18 cellular contexts compared by ENCODE assay signal in genomic region chr15:33030315-33030714, GRCh38.
A peak's percentile ranks its signal among the peaks of the same experiment; 100 is the strongest.
DNase-seq lines count a peak whose midpoint lies in the region; ATAC-seq, FAIRE-seq and TF ChIP-seq lines count a peak whose summit lies in the region.
"Had no signal": no experiment of that assay in that cellular context is flagged by ENCODE, and none has a peak within 500 bp of the region (broad histone marks: within the 10 kb centered on the region; RNA-seq: fewer than 3 reads in every experiment).

No MANE protein-coding gene starts in this region.

- peak; percentile 49 for FAIRE-seq in astrocyte (lab: Jason Lieb, UNC)
- FAIRE-seq: A549, H1 had no signal

- H3K4me3 ChIP-seq in left ventricle myocardium inferior (no peak overlapping the region), PC-3 (ENCODE audit: low read length) (0 out of 2 replicates have a peak overlapping the region, but pooled peaks have one; percentile 21), astrocyte (ENCODE audit: insufficient read depth, low read depth, low read length) (no peak overlapping the region), prostate gland (no peak overlapping the region)
- H3K4me3 ChIP-seq: A549, BLaER1 had no signal

- H3K4me1 ChIP-seq in left ventricle myocardium inferior (peaks cover 35% of the 10 kb centered on the region), PC-3 (ENCODE audit: insufficient read depth, low read length) (peaks cover 32% of the 10 kb centered on the region), astrocyte (ENCODE audit: insufficient read depth, low read length) (peaks cover 8% of the 10 kb centered on the region), prostate gland (replicated peaks) (peaks cover 7% of the 10 kb centered on the region)
- H3K4me1 ChIP-seq: A549, BLaER1 had no signal

- H3K27me3 Mint-ChIP-seq in astrocyte (ENCODE audit: low read depth, unreplicated experiment), result no peaks in the 10 kb centered on the region

- no peak for TF ChIP-seq CTCF in left ventricle myocardium inferior (IDR thresholded peaks at IDR 0.05; ENCODE audit: borderline replicate concordance)
- no peak for TF ChIP-seq CTCF in PC-3 (conservative IDR thresholded peaks at IDR 0.05; ENCODE audit: low read depth, low read length)
- TF ChIP-seq CTCF in astrocyte (IDR thresholded peaks at IDR 0.05; ENCODE audit: insufficient read depth, low read depth, low read length), result no peak
- no peak for TF ChIP-seq CTCF in prostate gland (IDR thresholded peaks at IDR 0.05)

- no TSS peak for BruUV-seq in PC-3 (replicated peaks; lab: Mats Ljungman, UMichigan)

- intact Hi-C loops in left ventricle myocardium inferior (cut with micrococcal nuclease), result no loop called here
- intact Hi-C loops in Right ventricle myocardium inferior (cut with DNase I), result no loop called here
- intact Hi-C loops in PC-3 (cut with micrococcal nuclease), result no loop called here
- intact Hi-C loops in prostate gland (cut with DNase I), result no loop called here

- no peak overlapping the region for H2AFZ ChIP-seq in PC-3 (ENCODE audit: low read length)
- H2AFZ ChIP-seq in astrocyte (ENCODE audit: low read depth, low read length), result no peak overlapping the region

- H4K20me1 ChIP-seq in PC-3 (ENCODE audit: low read length) (no peaks in the 10 kb centered on the region), astrocyte (ENCODE audit: insufficient read depth, low read length) (no peaks in the 10 kb centered on the region)
- H4K20me1 ChIP-seq: BLaER1 had no signal

- no peak for ATAC-seq in Right ventricle myocardium inferior
- peak; percentile 50 for ATAC-seq in PC-3
- no peak for ATAC-seq in GM21737 (IDR thresholded peaks at IDR 0.05; ENCODE audit: unreplicated experiment)
- ATAC-seq: A549; CD8-positive, alpha-beta T cell had no signal

- H3K4me1 Mint-ChIP-seq in astrocyte (ENCODE audit: low read depth, unreplicated experiment), result peaks cover 25% of the 10 kb centered on the region
- H3K4me1 Mint-ChIP-seq: H9 had no signal

- POLR2A ChIA-PET in PC-3 (lab: Charles Lee; ENCODE audit: unreplicated experiment), result interaction anchor here (0.5 kb wide), 1 partner anchor 30 kb away, joined by 5 read pairs; no protein-coding TSS in a partner anchor

- DNase-seq in left ventricle myocardium inferior (no peak), Right ventricle myocardium inferior (ENCODE audit: missing footprints) (no peak), PC-3 (no peak), astrocyte (ENCODE audit: low read depth) (no peak), prostate gland (ENCODE audit: low spot score) (no peak), cortex of kidney (lab: John Stamatoyannopoulos, UW) (no peak), mesenteric fat pad (ENCODE audit: low spot score) (no peak)
- DNase-seq: Calu3; CD8-positive, alpha-beta T cell; DMS79 treated with DMSO at 0.1 percent for 48 hours; GF-D8; H9 had no signal

- H3K36me3 ChIP-seq in left ventricle myocardium inferior (no peaks in the 10 kb centered on the region), PC-3 (ENCODE audit: low read depth, low read length) (no peaks in the 10 kb centered on the region), astrocyte (ENCODE audit: insufficient read depth, low read length) (no peaks in the 10 kb centered on the region), prostate gland (no peaks in the 10 kb centered on the region)
- H3K36me3 ChIP-seq: BLaER1 had no signal

- no peak overlapping the region for H3K27ac Mint-ChIP-seq in astrocyte (ENCODE audit: unreplicated experiment)
- H3K27ac Mint-ChIP-seq: CD8-positive, alpha-beta T cell; H9 had no signal

- H3K36me3 Mint-ChIP-seq in astrocyte (ENCODE audit: low read depth, unreplicated experiment), result peaks cover 2% of the 10 kb centered on the region
- H3K36me3 Mint-ChIP-seq: CD8-positive, alpha-beta T cell had no signal

- no peak overlapping the region for H3K4me3 Mint-ChIP-seq in astrocyte (ENCODE audit: unreplicated experiment)
- H3K4me3 Mint-ChIP-seq: CD8-positive, alpha-beta T cell; H9 had no signal

- H3K9me2 ChIP-seq in PC-3 (replicated peaks; ENCODE audit: low read length), result no peaks in the 10 kb centered on the region

- no peaks in the 10 kb centered on the region for H3F3A ChIP-seq in PC-3 (ENCODE audit: low read length, unreplicated experiment)

- H3K27me3 ChIP-seq in left ventricle myocardium inferior (ENCODE audit: low read depth) (no peaks in the 10 kb centered on the region), PC-3 (ENCODE audit: low read length) (no peaks in the 10 kb centered on the region), astrocyte (ENCODE audit: insufficient read depth, low read length) (no peaks in the 10 kb centered on the region), prostate gland (replicated peaks; ENCODE audit: insufficient read depth) (no peaks in the 10 kb centered on the region)
- H3K27me3 ChIP-seq: BLaER1 had no signal

- no peak overlapping the region for H3K9ac ChIP-seq in PC-3 (ENCODE audit: low read length)
- no peak overlapping the region for H3K9ac ChIP-seq in astrocyte (ENCODE audit: low read length)
- H3K9ac ChIP-seq: BLaER1 had no signal

- 60% methylated on average over 5 of the region's 5 CpGs for WGBS in prostate gland

- H3K27ac ChIP-seq in left ventricle myocardium inferior (replicated peaks) (peak overlapping the region; percentile 61), PC-3 (ENCODE audit: low read length) (no peak overlapping the region), astrocyte (ENCODE audit: low read depth, low read length) (no peak overlapping the region), prostate gland (peak overlapping the region; percentile 20 to 54)
- H3K27ac ChIP-seq: 22Rv1, A549, BLaER1, HL-60 had no signal

- H3K79me2 ChIP-seq in PC-3 (ENCODE audit: low read length) (no peaks in the 10 kb centered on the region), astrocyte (ENCODE audit: insufficient read depth, low read length) (no peaks in the 10 kb centered on the region)

- peaks cover 5% of the 10 kb centered on the region for H3K9me3 Mint-ChIP-seq in astrocyte (ENCODE audit: unreplicated experiment)
- H3K9me3 Mint-ChIP-seq: CD8-positive, alpha-beta T cell; H9 had no signal

- H3K9me3 ChIP-seq in left ventricle myocardium inferior (replicated peaks), result no peaks in the 10 kb centered on the region
- no peaks in the 10 kb centered on the region for H3K9me3 ChIP-seq in PC-3 (ENCODE audit: low read length)
- H3K9me3 ChIP-seq in astrocyte (ENCODE audit: insufficient read depth, low read depth, low read length), result no peaks in the 10 kb centered on the region
- no peaks in the 10 kb centered on the region for H3K9me3 ChIP-seq in prostate gland
- H3K9me3 ChIP-seq: A549, BLaER1 had no signal

- CTCF ChIA-PET in PC-3 (lab: Charles Lee), result no interaction called here

- TF ChIP-seq POLR2A in prostate gland (IDR thresholded peaks at IDR 0.05), result no peak

- H3K4me2 ChIP-seq in PC-3 (ENCODE audit: low read length) (peak overlapping the region; percentile 50), astrocyte (ENCODE audit: low read length) (no peak overlapping the region)
- H3K4me2 ChIP-seq: A549, BLaER1 had no signal

Comparison
In these comparisons a context has a peak if more than half of its experiments do, and no peak if none do; other contexts are left out.
1. H3K27ac ChIP-seq: peak in left ventricle myocardium inferior (single experiment) and prostate gland (2 of 2); none in PC-3 (single experiment) and astrocyte (single experiment).